ENCODE assay signal across 12 cellular contexts in genomic region chr3:187963677-187964385, GRCh38.
DNase-seq lines count a peak whose midpoint lies in the region; ATAC-seq and TF ChIP-seq lines count a peak whose summit lies in the region.
"Had no signal": no experiment of that assay in that cellular context is flagged by ENCODE, and none has a peak within 500 bp of the region (broad histone marks: within the 10 kb centered on the region; RNA-seq: fewer than 3 reads in every experiment).

No MANE protein-coding gene starts in this region.

- TF ChIP-seq POLR2A in heart left ventricle (IDR thresholded peaks at IDR 0.05) (no peak), testis (IDR thresholded peaks at IDR 0.05) (no peak)

- no peak overlapping the region for H3K4me3 Mint-ChIP-seq in activated CD4-positive, alpha-beta memory T cell treated with anti-CD3 and anti-CD28 coated beads for 36 hours
- H3K4me3 Mint-ChIP-seq in activated CD4-positive, alpha-beta memory T cell treated with anti-CD3 and anti-CD28 coated beads, Interleukin-2, amount 10 ng/mL, durations not matched to agents 7 days and 5 days = no peak overlapping the region
- H3K4me3 Mint-ChIP-seq: naive thymus-derived CD8-positive, alpha-beta T cell had no signal

- H3K4me3 ChIP-seq in heart left ventricle (peak overlapping the region in 7 of 12 donors; percentile 0 to 45 (median 15)), testis (no peak overlapping the region)

- TF ChIP-seq CTCF in heart left ventricle (IDR thresholded peaks at IDR 0.05) (no peak), testis (IDR thresholded peaks at IDR 0.05) (no peak)

- DNase-seq in activated CD4-positive, alpha-beta memory T cell treated with anti-CD3 and anti-CD28 coated beads for 36 hours = no peak
- no peak for DNase-seq in activated CD4-positive, alpha-beta memory T cell treated with anti-CD3 and anti-CD28 coated beads, Interleukin-2, amount 10 ng/mL, durations not matched to agents 7 days and 5 days
- DNase-seq in SIG-M5 treated with dmso at 0.1 percent for 504 hours (lab: John Stamatoyannopoulos, UW; ENCODE audit: unreplicated experiment) (peak; percentile 91), heart left ventricle (peak in 2 of 5 donors; percentile 39 to 40), testis (no peak)
- DNase-seq in stimulated activated naive CD8-positive, alpha-beta T cell treated with anti-CD3 and anti-CD28 coated beads, Interleukin-15, Interleukin-2, amounts not matched to agents 100 U/mL and 50 U/mL, for 24 hours = no peak
- DNase-seq: GDM1; IMR-90; naive thymus-derived CD8-positive, alpha-beta T cell; NCI-H2171 had no signal

- CTCF ChIA-PET in activated CD4-positive, alpha-beta memory T cell treated with anti-CD3 and anti-CD28 coated beads for 36 hours (lab: Charles Lee) = interaction anchor here (0.9 to 1.9 kb wide), 3 partner anchors 24 to 223 kb away, joined by 3 to 5 read pairs (median 5); no protein-coding TSS in a partner anchor
- CTCF ChIA-PET in activated CD4-positive, alpha-beta memory T cell treated with anti-CD3 and anti-CD28 coated beads, Interleukin-2, amount 10 ng/mL, durations not matched to agents 7 days and 5 days (lab: Charles Lee) = no interaction called here

- no peaks in the 10 kb centered on the region for H3K9me3 Mint-ChIP-seq in activated CD4-positive, alpha-beta memory T cell treated with anti-CD3 and anti-CD28 coated beads for 36 hours
- no peaks in the 10 kb centered on the region for H3K9me3 Mint-ChIP-seq in activated CD4-positive, alpha-beta memory T cell treated with anti-CD3 and anti-CD28 coated beads, Interleukin-2, amount 10 ng/mL, durations not matched to agents 7 days and 5 days
- H3K9me3 Mint-ChIP-seq: naive thymus-derived CD8-positive, alpha-beta T cell had no signal

- intact Hi-C loops in activated CD4-positive, alpha-beta memory T cell treated with anti-CD3 and anti-CD28 coated beads for 36 hours (cut with micrococcal nuclease) = loop anchor here (1.0 to 2.0 kb wide), 2 partner anchors 10 to 41 kb away; no protein-coding TSS in a partner anchor
- intact Hi-C loops in heart left ventricle (cut with DNase I) = no loop called here
- intact Hi-C loops in testis (cut with DNase I; ENCODE audit: low total_unique reads) = no loop called here

- H3K27ac ChIP-seq in heart left ventricle (peak overlapping the region; percentile 45 to 94 (median 83)), testis (no peak overlapping the region)

- H3K36me3 ChIP-seq in heart left ventricle (no peaks in the 10 kb centered on the region), testis (ENCODE audit: low read depth, missing control alignments) (no peaks in the 10 kb centered on the region)

- H3K4me1 Mint-ChIP-seq in activated CD4-positive, alpha-beta memory T cell treated with anti-CD3 and anti-CD28 coated beads for 36 hours (ENCODE audit: low read depth) = peaks cover 9% of the 10 kb centered on the region
- H3K4me1 Mint-ChIP-seq in activated CD4-positive, alpha-beta memory T cell treated with anti-CD3 and anti-CD28 coated beads, Interleukin-2, amount 10 ng/mL, durations not matched to agents 7 days and 5 days = peaks cover 8% of the 10 kb centered on the region

- H3K27me3 ChIP-seq in heart left ventricle = no peaks in the 10 kb centered on the region
- H3K27me3 ChIP-seq in testis = no peaks in the 10 kb centered on the region

- WGBS in heart left ventricle, 4 donors = 33 to 48% (median 36%) methylated on average over 3 of the region's 3 CpGs
- 78 to 81% methylated on average over 3 of the region's 3 CpGs for WGBS in testis, 2 donors

- no peaks in the 10 kb centered on the region for H3K36me3 Mint-ChIP-seq in activated CD4-positive, alpha-beta memory T cell treated with anti-CD3 and anti-CD28 coated beads for 36 hours
- peaks cover 3% of the 10 kb centered on the region for H3K36me3 Mint-ChIP-seq in activated CD4-positive, alpha-beta memory T cell treated with anti-CD3 and anti-CD28 coated beads, Interleukin-2, amount 10 ng/mL, durations not matched to agents 7 days and 5 days (ENCODE audit: low read depth)
- H3K36me3 Mint-ChIP-seq: naive thymus-derived CD8-positive, alpha-beta T cell had no signal

- H3K27me3 Mint-ChIP-seq in activated CD4-positive, alpha-beta memory T cell treated with anti-CD3 and anti-CD28 coated beads for 36 hours = no peaks in the 10 kb centered on the region
- peaks cover 29% of the 10 kb centered on the region for H3K27me3 Mint-ChIP-seq in activated CD4-positive, alpha-beta memory T cell treated with anti-CD3 and anti-CD28 coated beads, Interleukin-2, amount 10 ng/mL, durations not matched to agents 7 days and 5 days
- H3K27me3 Mint-ChIP-seq: naive thymus-derived CD8-positive, alpha-beta T cell had no signal

- H3K4me1 ChIP-seq in heart left ventricle (peaks cover 0 to 51% (median 8%) of the 10 kb centered on the region in 12 donors), testis (no peaks in the 10 kb centered on the region)

- peak overlapping the region; percentile 0 for H3K27ac Mint-ChIP-seq in activated CD4-positive, alpha-beta memory T cell treated with anti-CD3 and anti-CD28 coated beads for 36 hours
- H3K27ac Mint-ChIP-seq in activated CD4-positive, alpha-beta memory T cell treated with anti-CD3 and anti-CD28 coated beads, Interleukin-2, amount 10 ng/mL, durations not matched to agents 7 days and 5 days = no peak overlapping the region
- H3K27ac Mint-ChIP-seq: naive thymus-derived CD8-positive, alpha-beta T cell had no signal

- ATAC-seq in heart left ventricle (peak; percentile 90 to 96 (median 94)), GM18873 (IDR thresholded peaks at IDR 0.05; ENCODE audit: low FRiP score, unreplicated experiment) (no peak), GM21825 (IDR thresholded peaks at IDR 0.05; ENCODE audit: unreplicated experiment) (no peak)
- peak; percentile 16 for ATAC-seq in stimulated activated naive CD8-positive, alpha-beta T cell treated with anti-CD3 and anti-CD28 coated beads, Interleukin-15, Interleukin-2, amounts not matched to agents 100 U/mL and 50 U/mL, for 24 hours
- ATAC-seq: naive thymus-derived CD8-positive, alpha-beta T cell had no signal

- no peaks in the 10 kb centered on the region for H3K9me3 ChIP-seq in heart left ventricle
- no peaks in the 10 kb centered on the region for H3K9me3 ChIP-seq in testis

- POLR2A ChIA-PET in activated CD4-positive, alpha-beta memory T cell treated with anti-CD3 and anti-CD28 coated beads for 36 hours (lab: Charles Lee) = interaction anchor here (1.0 kb wide), 1 partner anchor 12 kb away, joined by 4 read pairs; no protein-coding TSS in a partner anchor
- POLR2A ChIA-PET in activated CD4-positive, alpha-beta memory T cell treated with anti-CD3 and anti-CD28 coated beads, Interleukin-2, amount 10 ng/mL, durations not matched to agents 7 days and 5 days (lab: Charles Lee) = interaction anchor here (0.7 to 1.3 kb wide), 3 partner anchors 10 to 789 kb away, joined by 3 to 4 read pairs (median 3); no protein-coding TSS in a partner anchor

Comparison
In these comparisons a context has a peak if more than half of its experiments do, and no peak if none do; other contexts are left out.
1. ATAC-seq: peak in heart left ventricle (4 of 4) and stimulated activated naive CD8-positive, alpha-beta T cell treated with anti-CD3 and anti-CD28 coated beads, Interleukin-15, Interleukin-2, amounts not matched to agents 100 U/mL and 50 U/mL, for 24 hours (single experiment); none in GM18873 (single experiment) and GM21825 (single experiment).
2. H3K27ac ChIP-seq: peak in heart left ventricle (12 of 12); none in testis (0 of 2).
3. H3K4me3 ChIP-seq: peak in heart left ventricle (7 of 12); none in testis (0 of 2).